ENCODE assay signal across 20 cellular contexts in genomic region chr5:113132579-113132978, GRCh38.
DNase-seq lines count a peak whose midpoint lies in the region; ATAC-seq and TF ChIP-seq lines count a peak whose summit lies in the region.
"Had no signal": no experiment of that assay in that cellular context is flagged by ENCODE, and none has a peak within 500 bp of the region (broad histone marks: within the 10 kb centered on the region; RNA-seq: fewer than 3 reads in every experiment).

No MANE protein-coding gene starts in this region.

- H3K36me3 ChIP-seq in right atrium auricular region (no peaks in the 10 kb centered on the region), heart left ventricle (no peaks in the 10 kb centered on the region), left lung (no peaks in the 10 kb centered on the region)

- H3K4me3 ChIP-seq in right atrium auricular region (no peak overlapping the region), heart left ventricle (no peak overlapping the region), left lung (no peak overlapping the region)
- H3K4me3 ChIP-seq: A549 had no signal

- no peak for TF ChIP-seq POLR2A in heart left ventricle (IDR thresholded peaks at IDR 0.05)

- H3K4me1 ChIP-seq in right atrium auricular region (peaks cover 0 to 6% of the 10 kb centered on the region in 2 donors), heart left ventricle (peaks cover 0 to 33% (median 6%) of the 10 kb centered on the region in 12 donors), left lung (no peaks in the 10 kb centered on the region)
- H3K4me1 ChIP-seq: A549 had no signal

- H3K27ac ChIP-seq in right atrium auricular region (no peak overlapping the region), heart left ventricle (peak overlapping the region in 1 of 12 donors; percentile 12), left lung (no peak overlapping the region)
- H3K27ac ChIP-seq: 22Rv1, A549, C4-2B had no signal

- ATAC-seq in Right ventricle myocardium inferior, result peak; percentile 97
- ATAC-seq in heart left ventricle, result peak; percentile 72 to 78 (median 76)
- peak; percentile 97 for ATAC-seq in left ventricle myocardium superior
- no peak for ATAC-seq in left lung
- ATAC-seq: A549, HCT116, HepG2 had no signal

- intact Hi-C loops in Right ventricle myocardium inferior (cut with DNase I) (no loop called here), heart left ventricle (cut with DNase I) (loop anchor here in 1 of 10 donors (10.0 kb wide), 1 partner anchor 162 kb away; no protein-coding TSS in a partner anchor), left ventricle myocardium superior (cut with micrococcal nuclease) (no loop called here), left lung (cut with DNase I) (no loop called here)

- TF ChIP-seq CTCF in right atrium auricular region (IDR thresholded peaks at IDR 0.05), result no peak
- no peak for TF ChIP-seq CTCF in heart left ventricle (IDR thresholded peaks at IDR 0.05)
- TF ChIP-seq CTCF in left lung (IDR thresholded peaks at IDR 0.05), result no peak

- no peak for DNase-seq in Right ventricle myocardium inferior (ENCODE audit: missing footprints)
- DNase-seq in right atrium auricular region (ENCODE audit: low spot score), result no peak
- no peak for DNase-seq in heart left ventricle
- DNase-seq in left ventricle myocardium superior, result no peak
- no peak for DNase-seq in globus pallidus (ENCODE audit: low spot score)
- DNase-seq in left lung, result no peak
- DNase-seq in NCI-H2029 treated with DMSO at 0.1 percent for 48 hours (lab: John Stamatoyannopoulos, UW), result no peak
- DNase-seq: AML-193; CD4-positive, alpha-beta memory T cell; DMS153; DMS79; GDM1; GOT3; H7; HFFc6 had no signal

- H3K27me3 ChIP-seq in right atrium auricular region (no peaks in the 10 kb centered on the region), heart left ventricle (no peaks in the 10 kb centered on the region), left lung (no peaks in the 10 kb centered on the region)

- H3K9me3 ChIP-seq in right atrium auricular region (no peaks in the 10 kb centered on the region), heart left ventricle (peaks cover 0 to 4% (median 0%) of the 10 kb centered on the region in 12 donors), left lung (no peaks in the 10 kb centered on the region)
- H3K9me3 ChIP-seq: A549 had no signal
